In genomic region chr12:26869908-26870459, GRCh38 we compare ENCODE assay signal across 1 cellular context.
TF ChIP-seq lines count a peak whose summit lies in the region.

No MANE protein-coding gene starts in this region.

TF ChIP-seq in H1, 55 proteins besides CTCF, POLR2A, EP300 and RAD21:
- TF ChIP-seq RFX5 (IDR thresholded peaks at IDR 0.05; ENCODE audit: borderline replicate concordance, low read depth, low read length) (no peak), BACH1 (IDR thresholded peaks at IDR 0.05; ENCODE audit: low read length) (no peak), CREB1 (IDR thresholded peaks at IDR 0.05) (no peak), HDAC6 (IDR thresholded peaks at IDR 0.05; ENCODE audit: low read depth, low read length) (no peak), NANOG (IDR thresholded peaks at IDR 0.05; ENCODE audit: insufficient read depth, low read depth, low read length, poor library complexity, severe bottlenecking) (no peak), SIN3A (conservative IDR thresholded peaks at IDR 0.05 in 1 of 2, IDR thresholded peaks at IDR 0.05 in 1 of 2; ENCODE audit: low read depth in 1 of 2, low read length in 2 of 2) (no peak), SP4 (IDR thresholded peaks at IDR 0.05; ENCODE audit: low read length) (no peak), KDM1A (IDR thresholded peaks at IDR 0.05; ENCODE audit: borderline replicate concordance, low read length) (no peak), SUZ12 (IDR thresholded peaks at IDR 0.05; ENCODE audit: low read length) (no peak), SIX5 (IDR thresholded peaks at IDR 0.05; ENCODE audit: low read depth, low read length) (no peak), CTBP2 (IDR thresholded peaks at IDR 0.05; ENCODE audit: borderline replicate concordance, insufficient read depth, insufficient read length, low read length) (no peak), KDM4A (IDR thresholded peaks at IDR 0.05; ENCODE audit: low read depth, low read length, severe bottlenecking) (no peak), ATF2 (IDR thresholded peaks at IDR 0.05; ENCODE audit: low read length) (no peak), CHD7 (IDR thresholded peaks at IDR 0.05; ENCODE audit: insufficient replicate concordance, low read length) (no peak), GABPA (IDR thresholded peaks at IDR 0.05; ENCODE audit: borderline replicate concordance, insufficient read depth, low read length) (no peak), POLR2AphosphoS5 (IDR thresholded peaks at IDR 0.05; ENCODE audit: low read depth, low read length) (no peak), SAP30 (IDR thresholded peaks at IDR 0.05; ENCODE audit: insufficient read depth, insufficient replicate concordance, low read length) (no peak)
